28 cellular contexts compared by ENCODE assay signal in genomic region chr21:42696516-42697040, GRCh38.
"Had no signal": no experiment of that assay in that cellular context is flagged by ENCODE, and none has a peak within 500 bp of the region (broad histone marks: within the 10 kb centered on the region; RNA-seq: fewer than 3 reads in every experiment).

No MANE protein-coding gene starts in this region.

- H3K4me3 ChIP-seq: Peyer's patch, SJCRH30 had no signal

- H3K27me3 ChIP-seq: Peyer's patch, SJCRH30 had no signal

- ATAC-seq: activated CD8-positive, alpha-beta memory T cell treated with anti-CD3 and anti-CD28 coated beads, Interleukin-2, amount 10 ng/mL, durations not matched to agents 7 days and 5 days; activated T-cell treated with anti-CD3 and anti-CD28 coated beads, Interleukin-2, amount 50 U/mL, for 4 hours; SK-N-SH treated with all-trans-retinoic acid at 6 μM for 48 hours; T-helper 17 cell had no signal

- DNase-seq: activated B cell treated with CpG ODN at 0.5 μM for 24 hours; activated CD4-positive, alpha-beta T cell treated with anti-CD3 and anti-CD28 coated beads for 1 hour; activated CD4-positive, alpha-beta T cell treated with anti-CD3 and anti-CD28 coated beads, Interleukin-2, amount 10 ng/mL, durations not matched to agents 24 days and 14 days; activated CD4-positive, alpha-beta T cell treated with anti-CD3 and anti-CD28 coated beads, Interleukin-2, amount 50 U/mL, for 48 hours; activated CD8-positive, alpha-beta memory T cell treated with anti-CD3 and anti-CD28 coated beads, Interleukin-2, amount 10 ng/mL, durations not matched to agents 7 days and 5 days; activated gamma-delta T cell treated with Interleukin-2 at 50 U/mL for 16 hours; activated naive CD4-positive, alpha-beta T cell treated with anti-CD3 and anti-CD28 coated beads, Interleukin-2, amount 10 ng/mL, durations not matched to agents 7 days and 5 days; activated naive CD8-positive, alpha-beta T cell treated with anti-CD3 and anti-CD28 coated beads for 36 hours; activated T-cell treated with anti-CD3 and anti-CD28 coated beads, Interleukin-2, amount 50 U/mL, for 4 hours; Kasumi-1; KBM-7; NCI-H1105 treated with DMSO at 0.1 percent for 48 hours; NCI-H1436 treated with DMSO at 0.1 percent for 48 hours; NCI-H187; NCI-H2081 treated with DMSO at 0.1 percent for 48 hours; NCI-H2227 treated with DMSO at 0.1 percent for 48 hours; NCI-H446 treated with DMSO at 0.1 percent for 48 hours; NCI-H526; NCI-H774; NK-92 treated with Interleukin-12 subunit alpha and Interleukin-12 subunit beta, amount 100 ng/mL, for 24 hours; Peyer's patch; Right ventricle myocardium superior; SJCRH30; SW 1271; T-helper 17 cell; T-helper 9 cell had no signal

- H3K9me3 ChIP-seq: Peyer's patch, SJCRH30 had no signal

- H3K36me3 ChIP-seq: SJCRH30 had no signal

- H3K27ac ChIP-seq: Peyer's patch, RWPE1, SJCRH30 had no signal

- H3K4me1 ChIP-seq: Peyer's patch, SJCRH30 had no signal
